ENCODE assay signal across 1 cellular context in the genomic region with DNA sequence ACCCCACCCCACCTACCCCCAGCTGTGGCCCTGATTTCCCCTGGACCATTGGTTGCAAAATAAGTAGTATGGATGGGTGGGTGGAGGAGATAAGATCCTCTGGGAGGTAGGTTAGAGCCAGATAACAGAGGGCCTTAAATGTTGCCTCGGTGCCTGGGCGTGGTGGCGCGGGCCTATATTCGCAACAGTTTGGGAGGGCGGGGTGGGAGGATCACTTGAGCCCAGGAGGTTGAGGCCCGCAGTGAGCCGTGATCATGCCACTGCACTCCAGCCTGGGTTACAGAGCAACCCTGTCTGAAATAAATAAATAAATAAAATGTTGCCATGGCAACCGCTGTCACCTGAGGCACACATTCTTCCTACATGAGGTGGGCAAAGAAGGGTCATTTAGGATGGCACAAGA.
TF ChIP-seq lines count a peak whose summit lies in the region.

No MANE protein-coding gene starts in this region.

TF ChIP-seq in GM23338, 12 proteins besides CTCF, POLR2A, EP300 and RAD21 (continued from another document):
- TF ChIP-seq ZNF462 (CRISPR knock-in tag; IDR thresholded peaks at IDR 0.05) (no peak), REST (IDR thresholded peaks at IDR 0.05; ENCODE audit: unreplicated experiment) (no peak), STAT1 (IDR thresholded peaks at IDR 0.05; ENCODE audit: unreplicated experiment) (no peak), NANOG (IDR thresholded peaks at IDR 0.05; ENCODE audit: borderline replicate concordance) (no peak), ZNF114 (CRISPR knock-in tag; IDR thresholded peaks at IDR 0.05) (no peak), CREB1 (CRISPR knock-in tag; IDR thresholded peaks at IDR 0.05; ENCODE audit: low read depth) (no peak), ZNF331 (CRISPR knock-in tag; IDR thresholded peaks at IDR 0.05; ENCODE audit: low read depth) (no peak), POLR2AphosphoS5 (IDR thresholded peaks at IDR 0.05; ENCODE audit: low read depth) (no peak)
- TF ChIP-seq, protein P1, sequence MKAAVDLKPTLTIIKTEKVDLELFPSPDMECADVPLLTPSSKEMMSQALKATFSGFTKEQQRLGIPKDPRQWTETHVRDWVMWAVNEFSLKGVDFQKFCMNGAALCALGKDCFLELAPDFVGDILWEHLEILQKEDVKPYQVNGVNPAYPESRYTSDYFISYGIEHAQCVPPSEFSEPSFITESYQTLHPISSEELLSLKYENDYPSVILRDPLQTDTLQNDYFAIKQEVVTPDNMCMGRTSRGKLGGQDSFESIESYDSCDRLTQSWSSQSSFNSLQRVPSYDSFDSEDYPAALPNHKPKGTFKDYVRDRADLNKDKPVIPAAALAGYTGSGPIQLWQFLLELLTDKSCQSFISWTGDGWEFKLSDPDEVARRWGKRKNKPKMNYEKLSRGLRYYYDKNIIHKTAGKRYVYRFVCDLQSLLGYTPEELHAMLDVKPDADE (IDR thresholded peaks at IDR 0.05): no peak
